15 cellular contexts compared by ENCODE assay signal in genomic region chr19:33434090-33434885, GRCh38.
"Had no signal": no experiment of that assay in that cellular context is flagged by ENCODE, and none has a peak within 500 bp of the region (broad histone marks: within the 10 kb centered on the region; RNA-seq: fewer than 3 reads in every experiment).

No MANE protein-coding gene starts in this region.

- H3K36me3 ChIP-seq: adrenal gland, heart left ventricle, upper lobe of left lung had no signal

- H3K27me3 ChIP-seq: adrenal gland, heart left ventricle, stomach, testis, upper lobe of left lung had no signal

- H3K27ac ChIP-seq: adrenal gland, heart left ventricle, psoas muscle, SK-N-MC, stomach, testis, upper lobe of left lung had no signal

- H3K4me1 ChIP-seq: adrenal gland, upper lobe of left lung had no signal

- H3K9me3 ChIP-seq: adrenal gland, heart left ventricle, psoas muscle, stomach, testis, upper lobe of left lung had no signal

- H3K4me3 ChIP-seq: adrenal gland, heart left ventricle, psoas muscle, SK-N-MC, stomach, testis, upper lobe of left lung had no signal

- DNase-seq: activated CD4-positive, alpha-beta memory T cell treated with anti-CD3 and anti-CD28 coated beads, Interleukin-2, amount 10 ng/mL, durations not matched to agents 7 days and 5 days; activated CD4-positive, alpha-beta T cell treated with anti-CD3 and anti-CD28 coated beads for 36 hours; activated T-cell treated with anti-CD3 and anti-CD28 coated beads, Interleukin-2, amount 50 U/mL, for 24 hours; central memory CD4-positive, alpha-beta T cell; effector CD8-positive, alpha-beta T cell; left colon; stimulated activated CD4-positive, alpha-beta T cell treated with anti-CD3 and anti-CD28 coated beads, Interleukin-1b, Interleukin-23, amount 100 ng/mL, for 48 hours; stomach; testis; upper lobe of left lung had no signal

- ATAC-seq: activated CD4-positive, alpha-beta T cell treated with anti-CD3 and anti-CD28 coated beads for 36 hours; heart left ventricle; left colon; psoas muscle; sciatic nerve had no signal
